8 cellular contexts compared by ENCODE assay signal in genomic region chr15:85318048-85318731, GRCh38.
DNase-seq lines count a peak whose midpoint lies in the region; FAIRE-seq and TF ChIP-seq lines count a peak whose summit lies in the region.

No MANE protein-coding gene starts in this region.

- no peaks in the 10 kb centered on the region for H3K27me3 ChIP-seq in brain microvascular endothelial cell (replicated peaks)

- in situ Hi-C loops in brain microvascular endothelial cell (cut with HindIII; ENCODE audit: low pct_ligation_motif_present, low sequenced_read_pairs) = no loop called here

- peak; percentile 15 for FAIRE-seq in H54 (lab: Jason Lieb, UNC)

- no peak for TF ChIP-seq POLR2A in H54 (IDR thresholded peaks at IDR 0.05; ENCODE audit: low read depth, low read length)

- TF ChIP-seq CTCF in LNCaP clone FGC (IDR thresholded peaks at IDR 0.05; ENCODE audit: control insufficient read depth, extremely low read depth, insufficient read depth) (0 out of 2 replicates have a peak, but pooled peaks have one; percentile 11), brain microvascular endothelial cell (IDR thresholded peaks at IDR 0.05; ENCODE audit: low read depth, low read length, missing control alignments) (peak; percentile 42), retinal pigment epithelial cell (conservative IDR thresholded peaks at IDR 0.05; ENCODE audit: low read depth, low read length) (peak; percentile 41), nephron progenitor cell (IDR thresholded peaks at IDR 0.05) (no peak)

- peaks cover 12% of the 10 kb centered on the region for H3K4me1 Mint-ChIP-seq in nephron progenitor cell

- H3K4me3 ChIP-seq in LNCaP clone FGC (ENCODE audit: low read depth, low read length) = no peak overlapping the region
- H3K4me3 ChIP-seq in brain microvascular endothelial cell (ENCODE audit: low read depth, low read length) = no peak overlapping the region
- no peak overlapping the region for H3K4me3 ChIP-seq in retinal pigment epithelial cell (ENCODE audit: low read length)

- no peaks in the 10 kb centered on the region for H3K36me3 ChIP-seq in brain microvascular endothelial cell (replicated peaks)

- H3K36me3 Mint-ChIP-seq in nephron progenitor cell (ENCODE audit: low read depth) = peaks cover 5% of the 10 kb centered on the region

- H3K9me3 Mint-ChIP-seq in nephron progenitor cell = peaks cover 34% of the 10 kb centered on the region

- no peak overlapping the region for H3K4me3 Mint-ChIP-seq in nephron progenitor cell

- peaks cover 9% of the 10 kb centered on the region for H3K27me3 Mint-ChIP-seq in nephron progenitor cell (ENCODE audit: low read depth, poor library complexity)

- no peak overlapping the region for H3K27ac Mint-ChIP-seq in nephron progenitor cell

- peak; percentile 27 for DNase-seq in stimulated activated CD4-positive, alpha-beta T cell treated with anti-CD3 and anti-CD28 coated beads, Interleukin-4, amount 100 ng/mL, for 24 hours
- no peak for DNase-seq in stimulated activated CD4-positive, alpha-beta T cell treated with anti-CD3 and anti-CD28 coated beads, Interleukin-12 subunit alpha, Interleukin-12 subunit beta, amount 100 ng/mL, for 4 hours
- DNase-seq in H54 (ENCODE audit: insufficient read length, low spot score) = no peak
- no peak for DNase-seq in LNCaP clone FGC (ENCODE audit: low read depth)
- DNase-seq in brain microvascular endothelial cell = peak; percentile 91
- DNase-seq in retinal pigment epithelial cell (ENCODE audit: low read depth) = no peak
- no peak for DNase-seq in nephron progenitor cell
- DNase-seq in activated gamma-delta T cell (lab: John Stamatoyannopoulos, UW) = no peak

- peak overlapping the region; percentile 82 for H3K27ac ChIP-seq in brain microvascular endothelial cell

Comparison
In these comparisons a context has a peak if more than half of its experiments do, and no peak if none do; other contexts are left out.
1. DNase-seq: peak in stimulated activated CD4-positive, alpha-beta T cell treated with anti-CD3 and anti-CD28 coated beads, Interleukin-4, amount 100 ng/mL, for 24 hours (single experiment) and brain microvascular endothelial cell (single experiment); none in stimulated activated CD4-positive, alpha-beta T cell treated with anti-CD3 and anti-CD28 coated beads, Interleukin-12 subunit alpha, Interleukin-12 subunit beta, amount 100 ng/mL, for 4 hours (single experiment), H54 (single experiment), LNCaP clone FGC (single experiment), retinal pigment epithelial cell (single experiment), nephron progenitor cell (single experiment) and activated gamma-delta T cell (single experiment).